Comparison of ENCODE assay signal across 1 cellular context in genomic region chr6:148415511-148416286, GRCh38.
TF ChIP-seq lines count a peak whose summit lies in the region.

No MANE protein-coding gene starts in this region.

TF ChIP-seq in GM23338, 12 proteins besides CTCF, POLR2A, EP300 and RAD21 (continued from another document):
- no peak for TF ChIP-seq ZNF462 (CRISPR knock-in tag; IDR thresholded peaks at IDR 0.05)
